Comparison of ENCODE assay signal across 22 cellular contexts in genomic region chr5:6587171-6587570, GRCh38.
"Had no signal": no experiment of that assay in that cellular context is flagged by ENCODE, and none has a peak within 500 bp of the region (broad histone marks: within the 10 kb centered on the region; RNA-seq: fewer than 3 reads in every experiment).

No MANE protein-coding gene starts in this region.

- H3K27me3 ChIP-seq: right lobe of liver had no signal

- H3K4me3 Mint-ChIP-seq: activated T-cell treated with anti-CD3 and anti-CD28 coated beads, Interleukin-2, amount 50 U/mL, for 4 hours; activated T-helper 17 cell treated with anti-CD3 and anti-CD28 coated beads, Interleukin-2, amount 50 U/mL, for 72 hours; natural killer cell; neural progenitor cell; T-helper 1 cell treated with Interleukin-12 subunit alpha and Interleukin-12 subunit beta and Interleukin-4 antibody, amounts not matched to agents 30 μg/mL and 1 μg/mL, for 36 hours had no signal

- H3K9me3 ChIP-seq: left lung, lower lobe of right lung, right lobe of liver, upper lobe of left lung had no signal

- H3K27ac ChIP-seq: brain microvascular endothelial cell, left lung, lower lobe of right lung, neural progenitor cell, upper lobe of left lung, VCaP had no signal

- H3K4me1 ChIP-seq: neural progenitor cell had no signal

- H3K36me3 ChIP-seq: brain microvascular endothelial cell, left lung, lower lobe of right lung, neural progenitor cell, upper lobe of left lung had no signal

- H3K9me3 Mint-ChIP-seq: activated T-cell treated with anti-CD3 and anti-CD28 coated beads, Interleukin-2, amount 50 U/mL, for 4 hours; activated T-helper 17 cell treated with anti-CD3 and anti-CD28 coated beads, Interleukin-2, amount 50 U/mL, for 72 hours; natural killer cell; neural progenitor cell; T-helper 1 cell treated with Interleukin-12 subunit alpha and Interleukin-12 subunit beta and Interleukin-4 antibody, amounts not matched to agents 30 μg/mL and 1 μg/mL, for 36 hours had no signal

- ATAC-seq: activated T-cell treated with anti-CD3 and anti-CD28 coated beads, Interleukin-2, amount 50 U/mL, for 4 hours; activated T-helper 17 cell treated with anti-CD3 and anti-CD28 coated beads, Interleukin-2, amount 50 U/mL, for 72 hours; left lung; lower lobe of right lung; natural killer cell; right lobe of liver had no signal

- H3K4me1 Mint-ChIP-seq: activated T-helper 17 cell treated with anti-CD3 and anti-CD28 coated beads, Interleukin-2, amount 50 U/mL, for 72 hours had no signal

- DNase-seq: activated CD4-positive, alpha-beta T cell treated with anti-CD3 and anti-CD28 coated beads for 4 hours; activated CD4-positive, alpha-beta T cell treated with anti-CD3 and anti-CD28 coated beads, Interleukin-2, amount 50 U/mL, for 4 hours; activated gamma-delta T cell treated with Interleukin-2 at 50 U/mL for 16 hours; activated naive CD4-positive, alpha-beta T cell treated with anti-CD3 and anti-CD28 coated beads, Interleukin-2, amount 50 U/mL, for 16 hours; activated T-cell treated with anti-CD3 and anti-CD28 coated beads, Interleukin-2, amount 50 U/mL, for 4 hours; amniotic stem cell; brain microvascular endothelial cell; central memory CD4-positive, alpha-beta T cell; effector memory CD4-positive, alpha-beta T cell; left lung; lower lobe of right lung; mesenchymal stem cell; natural killer cell; stimulated activated CD4-positive, alpha-beta T cell treated with anti-CD3 and anti-CD28 coated beads, Interleukin-2, amount 100 ng/mL, for 48 hours; stimulated activated naive CD4-positive, alpha-beta T cell treated with Interleukin-2 at 50 U/mL for 16 hours; T-helper 9 cell; upper lobe of left lung had no signal

- H3K36me3 Mint-ChIP-seq: natural killer cell, neural progenitor cell had no signal

- H3K4me3 ChIP-seq: left lung, lower lobe of right lung, neural progenitor cell, right lobe of liver, upper lobe of left lung had no signal

- H3K27ac Mint-ChIP-seq: activated T-helper 17 cell treated with anti-CD3 and anti-CD28 coated beads, Interleukin-2, amount 50 U/mL, for 72 hours; natural killer cell; neural progenitor cell; T-helper 1 cell treated with Interleukin-12 subunit alpha and Interleukin-12 subunit beta and Interleukin-4 antibody, amounts not matched to agents 30 μg/mL and 1 μg/mL, for 36 hours had no signal
